ENCODE assay signal across 24 cellular contexts in genomic region chr10:78435484-78436222, GRCh38.
DNase-seq lines count a peak whose midpoint lies in the region; ATAC-seq, FAIRE-seq and TF ChIP-seq lines count a peak whose summit lies in the region.
"Had no signal": no experiment of that assay in that cellular context is flagged by ENCODE, and none has a peak within 500 bp of the region (broad histone marks: within the 10 kb centered on the region; RNA-seq: fewer than 3 reads in every experiment).

No MANE protein-coding gene starts in this region.

- H3K4me3 Mint-ChIP-seq in neural crest cell: no peak overlapping the region
- H3K4me3 Mint-ChIP-seq: activated CD8-positive, alpha-beta T cell treated with anti-CD3 and anti-CD28 coated beads for 36 hours; activated naive CD8-positive, alpha-beta T cell; natural killer cell had no signal

- CTCF ChIA-PET in endothelial cell of umbilical vein (lab: Charles Lee): interaction anchor here (0.9 to 2.7 kb wide), 3 partner anchors 12 to 222 kb away, joined by 3 to 8 read pairs (median 4); no protein-coding TSS in a partner anchor

- no peak for TF ChIP-seq POLR2A in endothelial cell of umbilical vein (IDR thresholded peaks at IDR 0.05; ENCODE audit: low read depth, low read length)

- no peaks in the 10 kb centered on the region for H4K20me1 ChIP-seq in endothelial cell of umbilical vein (replicated peaks; ENCODE audit: control insufficient read depth, extremely low read depth, insufficient read depth, low read length)

- no peaks in the 10 kb centered on the region for H3K9me3 ChIP-seq in right atrium auricular region
- H3K9me3 ChIP-seq in endothelial cell of umbilical vein (replicated peaks; ENCODE audit: control insufficient read depth, insufficient read depth, low read length): no peaks in the 10 kb centered on the region
- H3K9me3 ChIP-seq: A549, ascending aorta, left ventricle myocardium inferior, pancreas, SJCRH30 had no signal

- H2AFZ ChIP-seq in endothelial cell of umbilical vein (ENCODE audit: low read depth, low read length): no peak overlapping the region

- TF ChIP-seq CTCF in right atrium auricular region (IDR thresholded peaks at IDR 0.05) (no peak), endothelial cell of umbilical vein (IDR thresholded peaks at IDR 0.05; ENCODE audit: extremely low read depth in 1 of 2, insufficient read depth in 1 of 2, low read depth in 1 of 2, low read length in 2 of 2) (no peak), neural crest cell (conservative IDR thresholded peaks at IDR 0.05) (no peak)

- ATAC-seq in GM21717 (IDR thresholded peaks at IDR 0.05; ENCODE audit: unreplicated experiment) (no peak), GM21390 (IDR thresholded peaks at IDR 0.05; ENCODE audit: unreplicated experiment) (no peak), GM18907 (IDR thresholded peaks at IDR 0.05; ENCODE audit: unreplicated experiment) (no peak)
- ATAC-seq: A549; activated CD8-positive, alpha-beta T cell treated with anti-CD3 and anti-CD28 coated beads for 36 hours; natural killer cell; pancreas had no signal

- no peaks in the 10 kb centered on the region for H3K79me2 ChIP-seq in endothelial cell of umbilical vein (ENCODE audit: control insufficient read depth, insufficient read depth, low read length)

- dilution Hi-C loops in endothelial cell of umbilical vein (cut with MboI; ENCODE audit: extremely low pct_ligation_motif_present, low sequenced_read_pairs): no loop called here

- intact Hi-C loops in cardiac septum (cut with DNase I): loop anchor here (5.0 kb wide), 1 partner anchor 123 kb away; no protein-coding TSS in a partner anchor
- intact Hi-C loops in endothelial cell of umbilical vein (cut with micrococcal nuclease): loop anchor here (2.0 kb wide), 1 partner anchor 133 kb away; no protein-coding TSS in a partner anchor

- H3K27ac ChIP-seq in right atrium auricular region (no peak overlapping the region), endothelial cell of umbilical vein (ENCODE audit: insufficient read depth, low read depth, low read length) (no peak overlapping the region)
- H3K27ac ChIP-seq: A549, ascending aorta, left ventricle myocardium inferior, pancreas, SJCRH30 had no signal

- no peaks in the 10 kb centered on the region for H3K27me3 Mint-ChIP-seq in neural crest cell (ENCODE audit: low read depth)

- no TSS peak for BruUV-seq in endothelial cell of umbilical vein (replicated peaks; lab: Mats Ljungman, UMichigan)

- H3K27me3 ChIP-seq in right atrium auricular region (no peaks in the 10 kb centered on the region), endothelial cell of umbilical vein (ENCODE audit: control insufficient read depth in 2 of 2, insufficient read depth in 2 of 2, low read length in 2 of 2) (peaks cover 4 to 5% of the 10 kb centered on the region in 2 experiments)
- H3K27me3 ChIP-seq: ascending aorta, pancreas, SJCRH30 had no signal

- H3K4me1 ChIP-seq in right atrium auricular region (peaks cover 0 to 34% of the 10 kb centered on the region in 2 donors), endothelial cell of umbilical vein (ENCODE audit: control insufficient read depth, extremely low read depth, insufficient read depth, low read length) (peaks cover 9% of the 10 kb centered on the region)
- H3K4me1 ChIP-seq: SJCRH30 had no signal

- no peak overlapping the region for H3K4me2 ChIP-seq in endothelial cell of umbilical vein (ENCODE audit: insufficient read depth, low read length)
- H3K4me2 ChIP-seq: A549 had no signal

- H3K4me3 ChIP-seq in right atrium auricular region: no peak overlapping the region
- H3K4me3 ChIP-seq in endothelial cell of umbilical vein (replicated peaks in 1 of 3; ENCODE audit: insufficient read depth in 1 of 3, low read depth in 1 of 3, low read length in 3 of 3): no peak overlapping the region
- H3K4me3 ChIP-seq: A549, ascending aorta, left ventricle myocardium inferior, pancreas, SJCRH30 had no signal

- H3K4me1 Mint-ChIP-seq in neural crest cell: peaks cover 54% of the 10 kb centered on the region

- H3K36me3 Mint-ChIP-seq in neural crest cell (ENCODE audit: low read depth): no peaks in the 10 kb centered on the region
- H3K36me3 Mint-ChIP-seq: activated naive CD8-positive, alpha-beta T cell; natural killer cell had no signal

- FAIRE-seq in endothelial cell of umbilical vein (lab: Jason Lieb, UNC): no peak
- FAIRE-seq: A549, pancreas, urothelium cell line had no signal

- H3K27ac Mint-ChIP-seq in neural crest cell (ENCODE audit: unreplicated experiment): peak overlapping the region; percentile 52
- H3K27ac Mint-ChIP-seq: activated CD8-positive, alpha-beta T cell treated with anti-CD3 and anti-CD28 coated beads for 36 hours; activated naive CD8-positive, alpha-beta T cell; activated T-helper 2 cell treated with anti-CD3 and anti-CD28 coated beads, Interferon-gamma antibody, Interleukin-2, Interleukin-4, amounts not matched to agents 10 μg/mL and 5 μg/mL and 100 μg/mL, durations not matched to agents 14 hours and 24 hours and 36 hours; natural killer cell had no signal

- no peaks in the 10 kb centered on the region for H3K9me3 Mint-ChIP-seq in neural crest cell
- H3K9me3 Mint-ChIP-seq: activated CD8-positive, alpha-beta T cell treated with anti-CD3 and anti-CD28 coated beads for 36 hours; activated T-helper 2 cell treated with anti-CD3 and anti-CD28 coated beads, Interferon-gamma antibody, Interleukin-2, Interleukin-4, amounts not matched to agents 10 μg/mL and 5 μg/mL and 100 μg/mL, durations not matched to agents 14 hours and 24 hours and 36 hours; natural killer cell had no signal

- H3K9ac ChIP-seq in endothelial cell of umbilical vein (replicated peaks; ENCODE audit: extremely low read depth, insufficient read depth, low read length): no peak overlapping the region

- DNase-seq in cardiac septum (ENCODE audit: low spot score) (peak; percentile 31), right atrium auricular region (ENCODE audit: low spot score) (no peak), endothelial cell of umbilical vein (ENCODE audit: low read depth, low spot score) (peak; percentile 79), neural crest cell (ENCODE audit: low read depth, low spot score) (no peak), KG1 (lab: John Stamatoyannopoulos, UW) (no peak)
- DNase-seq: activated CD8-positive, alpha-beta T cell treated with anti-CD3 and anti-CD28 coated beads for 36 hours; AML-193; caudate nucleus; left ventricle myocardium inferior; natural killer cell; NCI-H1694; right cardiac atrium; SJCRH30; stimulated activated naive CD4-positive, alpha-beta T cell; T-helper 1 cell had no signal

- H3K9me1 ChIP-seq in endothelial cell of umbilical vein (replicated peaks; ENCODE audit: control insufficient read depth, extremely low read depth, insufficient read depth, low read length): no peaks in the 10 kb centered on the region

- POLR2A ChIA-PET in endothelial cell of umbilical vein (lab: Charles Lee): no interaction called here

- H3K36me3 ChIP-seq in right atrium auricular region (no peaks in the 10 kb centered on the region), endothelial cell of umbilical vein (ENCODE audit: control insufficient read depth in 2 of 2, extremely low read depth in 1 of 2, insufficient read depth in 2 of 2, low read length in 2 of 2) (no peaks in the 10 kb centered on the region)
- H3K36me3 ChIP-seq: ascending aorta, left ventricle myocardium inferior, pancreas, SJCRH30 had no signal

TF ChIP-seq in endothelial cell of umbilical vein, 7 proteins besides CTCF, POLR2A, EP300 and RAD21:
- TF ChIP-seq POLR2AphosphoS5 (IDR thresholded peaks at IDR 0.05; ENCODE audit: insufficient read depth, low read depth, low read length): no peak
- TF ChIP-seq EZH2 (IDR thresholded peaks at IDR 0.05; ENCODE audit: borderline replicate concordance, low read depth, low read length, severe bottlenecking): no peak
- no peak for TF ChIP-seq GATA2 (IDR thresholded peaks at IDR 0.05; ENCODE audit: insufficient read depth, insufficient read length, low read depth, low read length)
- TF ChIP-seq MAX (IDR thresholded peaks at IDR 0.05; ENCODE audit: insufficient read depth, insufficient read length): no peak
- TF ChIP-seq MYC (IDR thresholded peaks at IDR 0.05; ENCODE audit: low read depth, low read length): no peak
- no peak for TF ChIP-seq FOS (IDR thresholded peaks at IDR 0.05; ENCODE audit: borderline replicate concordance, insufficient read depth, low read length)
- TF ChIP-seq JUN (IDR thresholded peaks at IDR 0.05; ENCODE audit: borderline replicate concordance, insufficient read depth, insufficient read length, low read depth): no peak

Comparison
In these comparisons a context has a peak if more than half of its experiments do, and no peak if none do; other contexts are left out.
1. DNase-seq: peak in cardiac septum (single experiment) and endothelial cell of umbilical vein (single experiment); none in right atrium auricular region (single experiment), neural crest cell (single experiment) and KG1 (single experiment).